Comparison of ENCODE assay signal across 8 cellular contexts in the genomic region with DNA sequence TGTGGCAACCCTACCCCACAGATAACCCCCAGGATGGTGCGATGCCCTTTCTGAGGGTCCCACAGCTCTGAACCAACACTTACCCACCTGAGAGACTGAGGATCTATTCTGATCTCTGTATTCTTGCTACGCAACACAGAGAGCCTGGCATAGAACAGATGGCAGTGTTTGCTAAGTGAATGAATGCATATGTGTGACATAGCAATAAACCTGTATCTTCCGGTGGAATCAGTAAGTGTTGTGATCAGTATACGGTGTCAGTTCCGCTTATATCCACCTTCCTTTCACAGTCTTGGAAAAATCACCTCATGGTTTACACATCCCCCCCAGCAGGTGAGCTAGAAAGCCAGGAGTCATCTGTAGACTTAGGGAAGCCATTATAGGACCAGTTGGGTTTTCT. TPM values are rescaled to one million over a fixed set of nuclear protein-coding genes. Genes with fewer than 3 reads are reported as not detected.
DNase-seq lines count a peak whose midpoint lies in the region; ATAC-seq and TF ChIP-seq lines count a peak whose summit lies in the region.

No MANE protein-coding gene starts in this region.

- peak overlapping the region in 42 of 59 donors; percentile 38 to 67 (median 55) for H3K4me3 ChIP-seq in dorsolateral prefrontal cortex

- H3K9ac ChIP-seq in ES-I3 (ENCODE audit: low read depth, low read length) = peak overlapping the region; percentile 71; the same call in 1 of the 2 replicates

- H3K4me1 Mint-ChIP-seq in osteocyte (ENCODE audit: unreplicated experiment) = peaks cover 15% of the 10 kb centered on the region

- H3K27me3 Mint-ChIP-seq in osteocyte (ENCODE audit: unreplicated experiment) = peaks cover 4% of the 10 kb centered on the region

- H3K9me3 Mint-ChIP-seq in osteocyte (ENCODE audit: unreplicated experiment) = peaks cover 16% of the 10 kb centered on the region

- no peaks in the 10 kb centered on the region for H3K36me3 ChIP-seq in ES-I3 (ENCODE audit: insufficient read depth, low read length)

- H3K4me3 Mint-ChIP-seq in osteocyte (ENCODE audit: unreplicated experiment) = peak overlapping the region; percentile 63

- H3K27ac Mint-ChIP-seq in osteocyte (ENCODE audit: unreplicated experiment) = peak overlapping the region; percentile 84

- DNase-seq in NCI-H345 (lab: John Stamatoyannopoulos, UW) (peak; percentile 33), dorsolateral prefrontal cortex (no peak), osteocyte (ENCODE audit: extremely low spot score, unreplicated experiment) (no peak)

- no peaks in the 10 kb centered on the region for H3K4me1 ChIP-seq in ES-I3 (ENCODE audit: insufficient read depth, low read length)

- no peak for ATAC-seq in HG03095 (IDR thresholded peaks at IDR 0.05; ENCODE audit: unreplicated experiment)
- ATAC-seq in HG03439 (IDR thresholded peaks at IDR 0.05; ENCODE audit: unreplicated experiment) = no peak
- no peak for ATAC-seq in GM21825 (IDR thresholded peaks at IDR 0.05; ENCODE audit: unreplicated experiment)
- ATAC-seq in HG03280 (IDR thresholded peaks at IDR 0.05; ENCODE audit: unreplicated experiment) = no peak

- no peaks in the 10 kb centered on the region for H3K36me3 Mint-ChIP-seq in osteocyte (ENCODE audit: unreplicated experiment)

- peak overlapping the region in 48 of 59 donors; percentile 19 to 79 (median 62) for H3K27ac ChIP-seq in dorsolateral prefrontal cortex

- H3K9me3 ChIP-seq in ES-I3 (ENCODE audit: control insufficient read depth, insufficient read depth, low read length) = no peaks in the 10 kb centered on the region

- intact Hi-C loops in dorsolateral prefrontal cortex (cut with DNase I) = no loop called here

- H3K27me3 ChIP-seq in dorsolateral prefrontal cortex = peaks cover 0 to 89% (median 34%) of the 10 kb centered on the region in 45 donors

- TF ChIP-seq CTCF in dorsolateral prefrontal cortex (IDR thresholded peaks at IDR 0.05 in 54 of 56, conservative IDR thresholded peaks at IDR 0.05 in 2 of 56; ENCODE audit: low read depth in 1 of 56, partially characterized antibody in 56 of 56) (no peak), osteocyte (IDR thresholded peaks at IDR 0.05) (no peak)

RNA-seq across cellular contexts. Expression of gene HSD17B10, which starts 5.9 kb away (rescaled TPM):
- total RNA-seq in dorsolateral prefrontal cortex (10 to 100 TPM; 22.4 to 65.1 (median 33.5) TPM), osteocyte (85.9 and 87.1 TPM in 2 replicates)

RNA-seq across cellular contexts. Expression of gene RIBC1, which starts 17.4 kb away (rescaled TPM):
- total RNA-seq in dorsolateral prefrontal cortex = 1 to 10 TPM in 87 of 120 experiments, under 1 TPM in 33; 0.39 to 5.1 (median 1.3) TPM
- total RNA-seq in osteocyte = 0.47 and 0.59 TPM in 2 replicates

RNA-seq across cellular contexts. Expression of gene SMC1A, which starts 17.6 kb away (rescaled TPM):
- 10 to 100 TPM; 35.0 to 75.4 (median 51.9) TPM for total RNA-seq in dorsolateral prefrontal cortex
- total RNA-seq in osteocyte = 56.7 and 63.8 TPM in 2 replicates
